ENCODE assay signal across 9 cellular contexts in the genomic region with DNA sequence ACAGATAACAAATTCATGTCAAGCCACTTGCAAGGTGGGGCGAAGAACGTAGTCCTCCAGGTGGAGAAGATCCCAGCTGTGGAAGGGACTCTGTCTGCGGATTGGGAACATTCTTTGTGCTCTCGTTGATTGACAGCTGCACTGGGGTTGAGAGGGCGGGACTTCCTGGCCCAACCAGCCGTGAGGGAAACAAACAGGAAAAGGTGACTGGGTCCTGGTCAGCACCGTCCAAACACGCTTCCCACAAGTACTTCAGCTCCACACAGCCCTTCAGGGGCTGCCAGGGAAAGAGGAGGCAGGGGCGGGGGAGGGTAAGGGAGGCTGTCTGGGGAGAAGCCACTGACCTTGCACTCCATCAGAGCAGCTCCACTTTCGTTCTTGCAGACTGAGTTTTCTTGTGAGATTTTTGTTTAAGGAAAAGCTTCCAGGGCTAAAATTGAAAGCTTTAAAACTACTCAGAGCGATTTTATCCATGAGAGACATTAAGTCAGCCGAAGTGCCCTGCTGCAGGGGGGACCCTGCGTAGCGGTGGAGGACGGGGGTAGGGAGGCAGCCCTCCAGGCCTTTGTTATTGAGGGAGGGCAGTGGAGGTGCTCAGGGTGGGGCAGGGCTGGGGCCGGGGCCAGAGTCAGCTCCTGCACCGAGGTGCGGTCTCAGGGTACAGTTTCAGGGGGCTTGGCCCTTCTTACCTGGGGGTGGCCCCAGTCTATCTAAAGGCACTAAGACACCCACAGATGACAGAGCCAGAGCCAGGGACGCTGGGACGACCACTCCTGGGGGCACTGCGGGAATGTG. TPM values are rescaled to one million over a fixed set of nuclear protein-coding genes. Genes with fewer than 3 reads are reported as not detected.
DNase-seq lines count a peak whose midpoint lies in the region; ATAC-seq, FAIRE-seq and TF ChIP-seq lines count a peak whose summit lies in the region.
"Had no signal": no experiment of that assay in that cellular context is flagged by ENCODE, and none has a peak within 500 bp of the region (broad histone marks: within the 10 kb centered on the region; RNA-seq: fewer than 3 reads in every experiment).

No MANE protein-coding gene starts in this region.

- H3K36me3 ChIP-seq in OCI-LY7 (ENCODE audit: insufficient read depth, low read length) (no peaks in the 10 kb centered on the region), endothelial cell of umbilical vein (ENCODE audit: control insufficient read depth in 2 of 2, extremely low read depth in 1 of 2, insufficient read depth in 2 of 2, low read length in 2 of 2) (no peaks in the 10 kb centered on the region), osteoblast (ENCODE audit: insufficient read depth, low read length) (no peaks in the 10 kb centered on the region), colonic mucosa (no peaks in the 10 kb centered on the region)

- no peaks in the 10 kb centered on the region for H4K20me1 ChIP-seq in OCI-LY7 (ENCODE audit: insufficient read depth, low read length)
- H4K20me1 ChIP-seq in endothelial cell of umbilical vein (replicated peaks; ENCODE audit: control insufficient read depth, extremely low read depth, insufficient read depth, low read length): no peaks in the 10 kb centered on the region
- no peaks in the 10 kb centered on the region for H4K20me1 ChIP-seq in osteoblast (ENCODE audit: insufficient read depth, low read length)

- DNase-seq in ELR (ENCODE audit: low read depth): peak; percentile 54
- DNase-seq in OCI-LY7 (ENCODE audit: low spot score): peak; percentile 67
- DNase-seq in endothelial cell of umbilical vein (ENCODE audit: low read depth, low spot score): peak; percentile 73
- DNase-seq in osteoblast (ENCODE audit: insufficient read length, low spot score, missing footprints): no peak
- no peak for DNase-seq in GM20000 (ENCODE audit: low spot score)
- DNase-seq in colonic mucosa: no peak
- DNase-seq in activated CD4-positive, alpha-beta T cell treated with anti-CD3 and anti-CD28 coated beads, Interleukin-2, amount 50 U/mL, for 4 hours: no peak

- H3K9me3 ChIP-seq in OCI-LY7 (ENCODE audit: low read length): no peaks in the 10 kb centered on the region
- H3K9me3 ChIP-seq in endothelial cell of umbilical vein (replicated peaks; ENCODE audit: control insufficient read depth, insufficient read depth, low read length): no peaks in the 10 kb centered on the region
- peaks cover 2% of the 10 kb centered on the region for H3K9me3 ChIP-seq in osteoblast (ENCODE audit: low read depth, low read length)
- H3K9me3 ChIP-seq in colonic mucosa: no peaks in the 10 kb centered on the region

- FAIRE-seq in endothelial cell of umbilical vein (lab: Jason Lieb, UNC): peak; percentile 86
- FAIRE-seq: islet of Langerhans had no signal

- TF ChIP-seq POLR2A in endothelial cell of umbilical vein (IDR thresholded peaks at IDR 0.05; ENCODE audit: low read depth, low read length): no peak

- dilution Hi-C loops in endothelial cell of umbilical vein (cut with MboI; ENCODE audit: extremely low pct_ligation_motif_present, low sequenced_read_pairs): no loop called here

- H3K27ac ChIP-seq in OCI-LY7 (ENCODE audit: low read depth, low read length, poor library complexity, severe bottlenecking): no peak overlapping the region
- no peak overlapping the region for H3K27ac ChIP-seq in endothelial cell of umbilical vein (ENCODE audit: insufficient read depth, low read depth, low read length)
- H3K27ac ChIP-seq in osteoblast (ENCODE audit: low read depth, low read length): no peak overlapping the region
- H3K27ac ChIP-seq in colonic mucosa: no peak overlapping the region

- peaks cover 0 to 3% of the 10 kb centered on the region in 2 experiments for H3K27me3 ChIP-seq in endothelial cell of umbilical vein (ENCODE audit: control insufficient read depth in 2 of 2, insufficient read depth in 2 of 2, low read length in 2 of 2)
- H3K27me3 ChIP-seq in osteoblast (ENCODE audit: insufficient read depth, low read length): peaks cover 9% of the 10 kb centered on the region
- H3K27me3 ChIP-seq in colonic mucosa: no peaks in the 10 kb centered on the region

- H3K9me2 ChIP-seq in OCI-LY7 (ENCODE audit: insufficient read depth, low read length): no peaks in the 10 kb centered on the region

- H3K79me2 ChIP-seq in OCI-LY7 (ENCODE audit: insufficient read depth, low read depth, low read length) (no peaks in the 10 kb centered on the region), endothelial cell of umbilical vein (ENCODE audit: control insufficient read depth, insufficient read depth, low read length) (no peaks in the 10 kb centered on the region), osteoblast (ENCODE audit: insufficient read depth, low read length) (no peaks in the 10 kb centered on the region)

- CTCF ChIA-PET in OCI-LY7 (lab: Charles Lee; ENCODE audit: unreplicated experiment): interaction anchor here (0.5 to 0.6 kb wide), 3 partner anchors 19 to 58 kb away, joined by 3 to 12 read pairs (median 3); no protein-coding TSS in a partner anchor
- CTCF ChIA-PET in endothelial cell of umbilical vein (lab: Charles Lee): interaction anchor here (1.1 to 1.9 kb wide), 4 partner anchors 13 to 119 kb away, joined by 3 to 13 read pairs (median 4); a partner anchor contains a TSS

- H2AFZ ChIP-seq in OCI-LY7 (ENCODE audit: low read length) (peak overlapping the region; percentile 93), endothelial cell of umbilical vein (ENCODE audit: low read depth, low read length) (peak overlapping the region; percentile 20), osteoblast (ENCODE audit: low read length) (peak overlapping the region; percentile 51)

- no peak overlapping the region for H3K9ac ChIP-seq in endothelial cell of umbilical vein (replicated peaks; ENCODE audit: extremely low read depth, insufficient read depth, low read length)
- no peak overlapping the region for H3K9ac ChIP-seq in colonic mucosa (ENCODE audit: low read depth in 2 of 2, low read length in 2 of 2)

- intact Hi-C loops in OCI-LY7 (cut with micrococcal nuclease; ENCODE audit: unreplicated experiment) (no loop called here), endothelial cell of umbilical vein (cut with micrococcal nuclease) (no loop called here), colonic mucosa (cut with DNase I) (no loop called here)

- no peaks in the 10 kb centered on the region for H3K9me1 ChIP-seq in endothelial cell of umbilical vein (replicated peaks; ENCODE audit: control insufficient read depth, extremely low read depth, insufficient read depth, low read length)

- BruUV-seq in OCI-LY7 (replicated peaks; lab: Mats Ljungman, UMichigan) (no TSS peak), endothelial cell of umbilical vein (replicated peaks; lab: Mats Ljungman, UMichigan) (no TSS peak)

- ATAC-seq in HG03439 (IDR thresholded peaks at IDR 0.05; ENCODE audit: unreplicated experiment): no peak

- H3K4me1 ChIP-seq in OCI-LY7 (ENCODE audit: insufficient read depth, low read length, poor library complexity, severe bottlenecking) (peaks cover 10% of the 10 kb centered on the region), endothelial cell of umbilical vein (ENCODE audit: control insufficient read depth, extremely low read depth, insufficient read depth, low read length) (no peaks in the 10 kb centered on the region), osteoblast (ENCODE audit: insufficient read depth, low read length) (no peaks in the 10 kb centered on the region), colonic mucosa (no peaks in the 10 kb centered on the region)

- H3K4me3 ChIP-seq in OCI-LY7 (ENCODE audit: low read depth, low read length, poor library complexity, severe bottlenecking) (peak overlapping the region; percentile 21), endothelial cell of umbilical vein (replicated peaks in 1 of 3; ENCODE audit: insufficient read depth in 1 of 3, low read depth in 1 of 3, low read length in 3 of 3) (peak overlapping the region in 1 of 3 experiments; percentile 9), osteoblast (ENCODE audit: insufficient read depth, low read length) (peak overlapping the region; percentile 50), colonic mucosa (no peak overlapping the region)

- H3K4me2 ChIP-seq in OCI-LY7 (ENCODE audit: low read length): peak overlapping the region; percentile 46
- H3K4me2 ChIP-seq in endothelial cell of umbilical vein (ENCODE audit: insufficient read depth, low read length): no peak overlapping the region
- peak overlapping the region; percentile 40 for H3K4me2 ChIP-seq in osteoblast (ENCODE audit: insufficient read depth, low read length)

- TF ChIP-seq CTCF in OCI-LY7 (conservative IDR thresholded peaks at IDR 0.05; ENCODE audit: low read length) (no peak), endothelial cell of umbilical vein (IDR thresholded peaks at IDR 0.05; ENCODE audit: extremely low read depth in 1 of 2, insufficient read depth in 1 of 2, low read depth in 1 of 2, low read length in 2 of 2) (no peak), osteoblast (IDR thresholded peaks at IDR 0.05; ENCODE audit: extremely low read depth, low read depth, low read length) (no peak), GM20000 (IDR thresholded peaks at IDR 0.05; ENCODE audit: extremely low read depth, missing control alignments) (no peak), colonic mucosa (IDR thresholded peaks at IDR 0.05) (no peak)

- POLR2A ChIA-PET in OCI-LY7 (lab: Charles Lee): interaction anchor here (0.7 to 3.1 kb wide), 11 partner anchors 11 to 551 kb away, joined by 3 to 9 read pairs (median 3); no protein-coding TSS in a partner anchor
- POLR2A ChIA-PET in endothelial cell of umbilical vein (lab: Charles Lee): no interaction called here

TF ChIP-seq in endothelial cell of umbilical vein, 7 proteins besides CTCF, POLR2A, EP300 and RAD21 (continues in another document):
- TF ChIP-seq POLR2AphosphoS5 (IDR thresholded peaks at IDR 0.05; ENCODE audit: insufficient read depth, low read depth, low read length) (no peak), GATA2 (IDR thresholded peaks at IDR 0.05; ENCODE audit: insufficient read depth, insufficient read length, low read depth, low read length) (no peak)
- TF ChIP-seq, protein P1, sequence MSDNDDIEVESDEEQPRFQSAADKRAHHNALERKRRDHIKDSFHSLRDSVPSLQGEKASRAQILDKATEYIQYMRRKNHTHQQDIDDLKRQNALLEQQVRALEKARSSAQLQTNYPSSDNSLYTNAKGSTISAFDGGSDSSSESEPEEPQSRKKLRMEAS (IDR thresholded peaks at IDR 0.05; ENCODE audit: insufficient read depth, insufficient read length): no peak

RNA-seq across cellular contexts. Expression of a gene that starts 21.6 kb away (rescaled TPM):
- total RNA-seq in OCI-LY7 (2014; rRNA removed; shearing (Covaris generic)): not detected in 2 replicates
- total RNA-seq in OCI-LY7 (2022) (not detected in 2 replicates), endothelial cell of umbilical vein (not detected in 2 replicates), osteoblast (under 0.01 TPM in 1 of 2 replicates, not detected in the other), colonic mucosa (1 to 10 TPM; 1.0 to 3.2 TPM)
- not detected in 2 replicates for polyA plus RNA-seq in endothelial cell of umbilical vein
- polyA plus RNA-seq in endothelial cell of umbilical vein (2011; cell fraction: cytosol; rRNA removed): not detected in 2 replicates
- not detected in 2 replicates for polyA plus RNA-seq in endothelial cell of umbilical vein (2011; cell fraction: nucleus; rRNA removed)
- polyA plus RNA-seq in endothelial cell of umbilical vein (2012): not detected in 2 replicates
- not detected in 2 replicates for polyA minus RNA-seq in endothelial cell of umbilical vein
- polyA minus RNA-seq in endothelial cell of umbilical vein (2011; cell fraction: cytosol; rRNA and poly(A)+ RNA removed): not detected
- not detected in 2 replicates for polyA minus RNA-seq in endothelial cell of umbilical vein (2011; cell fraction: nucleus; rRNA and poly(A)+ RNA removed)

Comparison
In these comparisons a context has a peak if more than half of its experiments do, and no peak if none do; other contexts are left out.
1. DNase-seq: peak in ELR (single experiment), OCI-LY7 (single experiment) and endothelial cell of umbilical vein (single experiment); none in osteoblast (single experiment), GM20000 (single experiment), colonic mucosa (single experiment) and activated CD4-positive, alpha-beta T cell treated with anti-CD3 and anti-CD28 coated beads, Interleukin-2, amount 50 U/mL, for 4 hours (0 of 2).
2. H2AFZ ChIP-seq: peak in every context shown above with its lines; median percentile 93 in OCI-LY7; 51 in osteoblast; 20 in endothelial cell of umbilical vein.